6 cellular contexts compared by ENCODE assay signal in genomic region chr13:86714495-86714894, GRCh38.
"Had no signal": no experiment of that assay in that cellular context is flagged by ENCODE, and none has a peak within 500 bp of the region (broad histone marks: within the 10 kb centered on the region; RNA-seq: fewer than 3 reads in every experiment).

No MANE protein-coding gene starts in this region.

- H3K27ac ChIP-seq: HL-60 had no signal

- ATAC-seq: HepG2 had no signal

- H3K27me3 Mint-ChIP-seq: IgD-negative memory B cell had no signal

- DNase-seq: GOT3, H9, HCEC 1CT had no signal

- H3K36me3 Mint-ChIP-seq: IgD-negative memory B cell had no signal

- H3K9me3 Mint-ChIP-seq: H9 had no signal

- H3K4me3 Mint-ChIP-seq: H9, IgD-negative memory B cell had no signal

- H3K4me1 Mint-ChIP-seq: H9, IgD-negative memory B cell had no signal

- H3K27ac Mint-ChIP-seq: IgD-negative memory B cell had no signal
